In genomic region chr7:16668978-16669377, GRCh38 we compare ENCODE assay signal across 11 cellular contexts. TPM values are rescaled to one million over a fixed set of nuclear protein-coding genes. Genes with fewer than 3 reads are reported as not detected.
A peak's percentile ranks its signal among the peaks of the same experiment; 100 is the strongest.
DNase-seq lines count a peak whose midpoint lies in the region; ATAC-seq and TF ChIP-seq lines count a peak whose summit lies in the region.
"Had no signal": no experiment of that assay in that cellular context is flagged by ENCODE, and none has a peak within 500 bp of the region (broad histone marks: within the 10 kb centered on the region; RNA-seq: fewer than 3 reads in every experiment).

No MANE protein-coding gene starts in this region.

- TSS peak; percentile 15 for BruUV-seq in PC-9 (replicated peaks; lab: Mats Ljungman, UMichigan)

- H3F3A ChIP-seq in PC-9 (ENCODE audit: insufficient read depth, low read depth), result peaks cover 31% of the 10 kb centered on the region

- no peaks in the 10 kb centered on the region for H4K20me1 ChIP-seq in PC-9 (ENCODE audit: insufficient read depth)

- H3K36me3 ChIP-seq in PC-9 (ENCODE audit: low read depth), result peaks cover 66% of the 10 kb centered on the region
- peaks cover 0 to 14% of the 10 kb centered on the region in 2 donors for H3K36me3 ChIP-seq in psoas muscle (ENCODE audit: insufficient read depth in 1 of 2, low read depth in 1 of 2)

- intact Hi-C loops in PC-9 (cut with micrococcal nuclease; ENCODE audit: unreplicated experiment), result loop anchor here (1.0 kb wide), 2 partner anchors 24 to 591 kb away; partner anchors contain the start of gene ANKMY2
- intact Hi-C loops in psoas muscle (cut with DNase I), result no loop called here

- peak overlapping the region; percentile 64 for H3K4me2 ChIP-seq in PC-9

- H2AFZ ChIP-seq in PC-9, result no peak overlapping the region

- H3K27me3 ChIP-seq in PC-9 (ENCODE audit: insufficient read depth, low read depth), result no peaks in the 10 kb centered on the region
- no peaks in the 10 kb centered on the region for H3K27me3 ChIP-seq in psoas muscle (ENCODE audit: insufficient read depth in 3 of 3, low read length in 2 of 3)

- WGBS in psoas muscle, 3 donors, result 90 to 98% (median 95%) methylated on average over 5 of the region's 5 CpGs

- no peaks in the 10 kb centered on the region for H3K9me2 ChIP-seq in PC-9 (ENCODE audit: insufficient read depth)

- DNase-seq in PC-9 (no peak), fibroblast of gingiva (ENCODE audit: low read depth) (peak; percentile 82), psoas muscle (no peak), NCI-H2081 treated with DMSO at 0.1 percent for 48 hours (lab: John Stamatoyannopoulos, UW) (no peak), NOMO-1 treated with DMSO at 0.1 percent for 48 hours (lab: John Stamatoyannopoulos, UW; ENCODE audit: unreplicated experiment) (no peak)
- DNase-seq in activated CD4-positive, alpha-beta T cell treated with anti-CD3 and anti-CD28 coated beads for 48 hours, result no peak
- DNase-seq: activated naive CD8-positive, alpha-beta T cell treated with anti-CD3 and anti-CD28 coated beads for 36 hours; left colon; NCI-H510A had no signal

- H3K4me1 ChIP-seq in PC-9 (replicated peaks; ENCODE audit: insufficient read depth) (peaks cover 36% of the 10 kb centered on the region), psoas muscle (peaks cover 41% of the 10 kb centered on the region)

- H3K79me2 ChIP-seq in PC-9 (ENCODE audit: low read depth), result peaks cover 70% of the 10 kb centered on the region

- POLR2A ChIA-PET in PC-9 (lab: Charles Lee; ENCODE audit: unreplicated experiment), result no interaction called here

- CTCF ChIA-PET in PC-9 (lab: Charles Lee), result no interaction called here

- peaks cover 11% of the 10 kb centered on the region; the same call in 1 of the 2 replicates for H3K9me3 ChIP-seq in PC-9 (ENCODE audit: insufficient read depth, low read depth)
- H3K9me3 ChIP-seq in psoas muscle, result no peaks in the 10 kb centered on the region

- ATAC-seq in psoas muscle (peak in 1 of 4 donors; percentile 13), HG02623 (IDR thresholded peaks at IDR 0.05; ENCODE audit: unreplicated experiment) (no peak)
- ATAC-seq: left colon had no signal

- H3K27ac ChIP-seq in C4-2B, result peak overlapping the region; percentile 42; the same call in 1 of the 2 replicates
- H3K27ac ChIP-seq in PC-9, result peak overlapping the region; percentile 82
- peak overlapping the region; percentile 70 for H3K27ac ChIP-seq in psoas muscle

- TF ChIP-seq CTCF in C4-2B (conservative IDR thresholded peaks at IDR 0.05) (no peak), PC-9 (conservative IDR thresholded peaks at IDR 0.05) (no peak), psoas muscle (IDR thresholded peaks at IDR 0.05) (no peak)

- H3K4me3 ChIP-seq in PC-9 (peak overlapping the region; percentile 19; the same call in 1 of the 2 replicates), psoas muscle (no peak overlapping the region)

RNA-seq across cellular contexts. Expression of gene BZW2, which starts 23.0 kb away (rescaled TPM):
- 93.7 and 102 TPM in 2 replicates for total RNA-seq in PC-9 (2021)
- total RNA-seq in psoas muscle, result 100 to 1,000 TPM; 133 to 163 (median 155) TPM
- polyA plus RNA-seq in psoas muscle, result 100 to 1,000 TPM in 2 of 3 donors, 10 to 100 TPM in 1; 83.7 to 133 (median 101) TPM

RNA-seq across cellular contexts. Expression of gene ANKMY2, which starts 23.4 kb away (rescaled TPM):
- total RNA-seq in PC-9 (2021), result 22.9 and 30.7 TPM in 2 replicates
- 10 to 100 TPM in 3 of 4 donors, 1 to 10 TPM in 1; 7.7 to 16.2 (median 11.3) TPM for total RNA-seq in psoas muscle
- polyA plus RNA-seq in psoas muscle, result 1 to 10 TPM; 4.5 to 9.9 (median 5.9) TPM
